In the genomic region with DNA sequence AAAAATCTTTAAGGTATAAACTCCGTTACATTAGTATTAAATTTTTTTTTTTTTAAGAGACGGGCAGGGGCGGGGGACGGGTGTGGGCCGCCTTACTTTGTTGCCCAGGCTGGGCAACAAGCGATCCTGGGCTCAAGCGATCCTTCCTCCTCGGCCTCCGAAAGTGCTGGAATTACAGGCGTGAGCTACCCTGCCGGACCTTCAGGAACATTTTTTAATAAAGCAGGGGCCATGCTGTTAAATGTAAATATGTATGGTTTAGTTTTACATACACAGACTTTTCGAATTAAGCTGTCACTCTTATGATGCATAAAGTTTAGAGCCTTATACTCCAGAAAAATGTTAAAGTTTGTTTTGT, we compare ENCODE assay signal across 8 cellular contexts. TPM values are rescaled to one million over a fixed set of nuclear protein-coding genes. Genes with fewer than 3 reads are reported as not detected.
DNase-seq lines count a peak whose midpoint lies in the region; ATAC-seq and TF ChIP-seq lines count a peak whose summit lies in the region.

No MANE protein-coding gene starts in this region.

- intact Hi-C loops in OCI-LY7 (cut with micrococcal nuclease; ENCODE audit: unreplicated experiment), result loop anchor here (5.0 kb wide), 1 partner anchor 35 kb away; no protein-coding TSS in a partner anchor

- no peak overlapping the region for H3K27ac ChIP-seq in OCI-LY7 (ENCODE audit: low read depth, low read length, poor library complexity, severe bottlenecking)
- H3K27ac ChIP-seq in osteoblast (ENCODE audit: low read depth, low read length), result peak overlapping the region; percentile 82

- CTCF ChIA-PET in OCI-LY7 (lab: Charles Lee; ENCODE audit: unreplicated experiment), result no interaction called here

- no peaks in the 10 kb centered on the region for H3K36me3 ChIP-seq in OCI-LY7 (ENCODE audit: insufficient read depth, low read length)
- H3K36me3 ChIP-seq in osteoblast (ENCODE audit: insufficient read depth, low read length), result no peaks in the 10 kb centered on the region

- DNase-seq in D341Med (ENCODE audit: low spot score), result peak; percentile 40
- no peak for DNase-seq in OCI-LY7 (ENCODE audit: low spot score)
- DNase-seq in epithelial cell of esophagus (ENCODE audit: low read depth), result no peak
- no peak for DNase-seq in osteoblast (ENCODE audit: insufficient read length, low spot score, missing footprints)
- no peak for DNase-seq in 8988T
- DNase-seq in NCI-H510A treated with DMSO at 0.1 percent for 48 hours (lab: John Stamatoyannopoulos, UW), result no peak

- POLR2A ChIA-PET in OCI-LY7 (lab: Charles Lee), result interaction anchor here (0.6 to 1.2 kb wide), 4 partner anchors 22 to 573 kb away, joined by 3 read pairs; no protein-coding TSS in a partner anchor

- H3K4me3 ChIP-seq in OCI-LY7 (ENCODE audit: low read depth, low read length, poor library complexity, severe bottlenecking) (peak overlapping the region; percentile 86), epithelial cell of esophagus (ENCODE audit: low read length) (peak overlapping the region; percentile 86), osteoblast (ENCODE audit: insufficient read depth, low read length) (peak overlapping the region; percentile 96)

- peaks cover 74% of the 10 kb centered on the region for H3K79me2 ChIP-seq in OCI-LY7 (ENCODE audit: insufficient read depth, low read depth, low read length)
- peaks cover 68% of the 10 kb centered on the region for H3K79me2 ChIP-seq in osteoblast (ENCODE audit: insufficient read depth, low read length)

- H3K4me2 ChIP-seq in OCI-LY7 (ENCODE audit: low read length) (peak overlapping the region; percentile 89), osteoblast (ENCODE audit: insufficient read depth, low read length) (peak overlapping the region; percentile 88)

- TF ChIP-seq CTCF in OCI-LY7 (conservative IDR thresholded peaks at IDR 0.05; ENCODE audit: low read length) (no peak), epithelial cell of esophagus (IDR thresholded peaks at IDR 0.05; ENCODE audit: insufficient read depth, low read depth, low read length, missing control alignments) (no peak), osteoblast (IDR thresholded peaks at IDR 0.05; ENCODE audit: extremely low read depth, low read depth, low read length) (no peak)

- BruUV-seq in OCI-LY7 (replicated peaks; lab: Mats Ljungman, UMichigan), result no TSS peak

- no peaks in the 10 kb centered on the region for H3K9me2 ChIP-seq in OCI-LY7 (ENCODE audit: insufficient read depth, low read length)

- ATAC-seq in GM21390 (IDR thresholded peaks at IDR 0.05; ENCODE audit: unreplicated experiment) (no peak), GM19395 (IDR thresholded peaks at IDR 0.05; ENCODE audit: unreplicated experiment) (no peak)

- H3K9me3 ChIP-seq in OCI-LY7 (ENCODE audit: low read length) (no peaks in the 10 kb centered on the region), osteoblast (ENCODE audit: low read depth, low read length) (no peaks in the 10 kb centered on the region)

- H3K27me3 ChIP-seq in osteoblast (ENCODE audit: insufficient read depth, low read length), result no peaks in the 10 kb centered on the region

- H3K4me1 ChIP-seq in OCI-LY7 (ENCODE audit: insufficient read depth, low read length, poor library complexity, severe bottlenecking), result peaks cover 26% of the 10 kb centered on the region
- peaks cover 31% of the 10 kb centered on the region for H3K4me1 ChIP-seq in osteoblast (ENCODE audit: insufficient read depth, low read length)

- H2AFZ ChIP-seq in OCI-LY7 (ENCODE audit: low read length) (no peak overlapping the region), osteoblast (ENCODE audit: low read length) (no peak overlapping the region)

- H4K20me1 ChIP-seq in OCI-LY7 (ENCODE audit: insufficient read depth, low read length) (peaks cover 33% of the 10 kb centered on the region), osteoblast (ENCODE audit: insufficient read depth, low read length) (peaks cover 30% of the 10 kb centered on the region)

RNA-seq across cellular contexts. Expression of a gene that starts 2.4 kb away (rescaled TPM):
- total RNA-seq in OCI-LY7 (2014; rRNA removed; shearing (Covaris generic)), result 9.1 and 14.2 TPM in 2 replicates
- 16.4 and 16.5 TPM in 2 replicates for total RNA-seq in OCI-LY7 (2022)
- 14.7 and 15.6 TPM in 2 replicates for total RNA-seq in osteoblast
